In genomic region chr1:233336554-233337442, GRCh38 we compare ENCODE assay signal across 16 cellular contexts. TPM values are rescaled to one million over a fixed set of nuclear protein-coding genes. Genes with fewer than 3 reads are reported as not detected.
A peak's percentile ranks its signal among the peaks of the same experiment; 100 is the strongest.
DNase-seq lines count a peak whose midpoint lies in the region; ATAC-seq, FAIRE-seq and TF ChIP-seq lines count a peak whose summit lies in the region.
"Had no signal": no experiment of that assay in that cellular context is flagged by ENCODE, and none has a peak within 500 bp of the region (broad histone marks: within the 10 kb centered on the region; RNA-seq: fewer than 3 reads in every experiment).

No MANE protein-coding gene starts in this region.

- H3K4me3 ChIP-seq in HEK293 (ENCODE audit: low read depth, low read length) (no peak overlapping the region), MM.1S (ENCODE audit: low read length) (no peak overlapping the region), K562 (no peak overlapping the region)
- H3K4me3 ChIP-seq: HAP-1 had no signal

- no peaks in the 10 kb centered on the region for H3K9me3 ChIP-seq in HEK293 (ENCODE audit: control insufficient read depth, insufficient read depth, low read depth, low read length)
- no peaks in the 10 kb centered on the region for H3K9me3 ChIP-seq in MM.1S (replicated peaks; ENCODE audit: insufficient read depth, low read length)
- H3K9me3 ChIP-seq in K562 (replicated peaks; ENCODE audit: control insufficient read depth, insufficient read depth, low read depth, low read length), result no peaks in the 10 kb centered on the region
- H3K9me3 ChIP-seq: Caco-2, HAP-1 had no signal

- H2AFZ ChIP-seq in MM.1S (ENCODE audit: low read length), result no peak overlapping the region
- no peak overlapping the region for H2AFZ ChIP-seq in K562 (ENCODE audit: low read depth, low read length)

- H3K4me1 ChIP-seq in HEK293 (ENCODE audit: control insufficient read depth, insufficient read depth, low read length) (peaks cover 43% of the 10 kb centered on the region), MM.1S (ENCODE audit: low read length) (no peaks in the 10 kb centered on the region), K562 (replicated peaks in 1 of 2; ENCODE audit: control insufficient read depth in 2 of 2, insufficient read depth in 2 of 2, low read length in 2 of 2) (no peaks in the 10 kb centered on the region)
- H3K4me1 ChIP-seq: Caco-2 had no signal

- no peaks in the 10 kb centered on the region for H3K9me2 ChIP-seq in MM.1S (replicated peaks; ENCODE audit: insufficient read depth, low read length)

- no peaks in the 10 kb centered on the region for H3F3A ChIP-seq in MM.1S (ENCODE audit: insufficient read depth, low read length)

- H3K79me2 ChIP-seq in MM.1S (ENCODE audit: low read length) (peaks cover 82% of the 10 kb centered on the region), K562 (ENCODE audit: control insufficient read depth, insufficient read depth, low read length) (no peaks in the 10 kb centered on the region)

- no peak for TF ChIP-seq POLR2A in K562 (conservative IDR thresholded peaks at IDR 0.05)

- in situ Hi-C loops in K562 (cut with MboI), result no loop called here

- no peaks in the 10 kb centered on the region for H3K27me3 ChIP-seq in MM.1S (replicated peaks; ENCODE audit: insufficient read depth, low read length)
- H3K27me3 ChIP-seq in K562 (ENCODE audit: control insufficient read depth in 2 of 2, insufficient read depth in 2 of 2, low read length in 2 of 2), result peaks cover 0 to 5% of the 10 kb centered on the region in 2 experiments; a peak in 2 of 5 replicates

- H3K9me1 ChIP-seq in K562 (ENCODE audit: control insufficient read depth, insufficient read depth, low read length), result no peaks in the 10 kb centered on the region

- H3K27ac ChIP-seq in HEK293 (ENCODE audit: extremely low read depth, low read depth, low read length), result no peak overlapping the region
- no peak overlapping the region for H3K27ac ChIP-seq in MM.1S (ENCODE audit: low read length)
- no peak overlapping the region for H3K27ac ChIP-seq in K562 (ENCODE audit: extremely low read depth, low read depth, low read length)
- H3K27ac ChIP-seq: KMS-11 had no signal

- intact Hi-C loops in K562 (cut with micrococcal nuclease), result no loop called here

- FAIRE-seq in K562 (lab: Jason Lieb, UNC), result no peak
- FAIRE-seq: GM18507 had no signal

- H4K20me1 ChIP-seq in MM.1S (ENCODE audit: insufficient read depth, low read length) (no peaks in the 10 kb centered on the region), K562 (replicated peaks; ENCODE audit: control insufficient read depth, insufficient read depth, low read length) (peaks cover 4% of the 10 kb centered on the region; the same call in 1 of the 2 replicates)

- H3K9ac ChIP-seq in MM.1S (ENCODE audit: low read length), result no peak overlapping the region
- H3K9ac ChIP-seq in K562 (ENCODE audit: insufficient read depth in 1 of 2, low read depth in 2 of 2, low read length in 2 of 2), result no peak overlapping the region
- H3K9ac ChIP-seq: KMS-11 had no signal

- H3K4me2 ChIP-seq in MM.1S (ENCODE audit: low read depth, low read length) (no peak overlapping the region), K562 (ENCODE audit: insufficient read depth, low read length) (no peak overlapping the region)
- H3K4me2 ChIP-seq: KMS-11 had no signal

- TF ChIP-seq CTCF in HEK293 (tag by site-specific recombination; IDR thresholded peaks at IDR 0.05) (no peak), MM.1S (IDR thresholded peaks at IDR 0.05; ENCODE audit: low read length) (no peak), K562 (IDR thresholded peaks at IDR 0.05 in 2 of 3, conservative IDR thresholded peaks at IDR 0.05 in 1 of 3; ENCODE audit: insufficient read depth in 2 of 3, low read depth in 1 of 3, low read length in 3 of 3) (no peak)

- no TSS peak for BruUV-seq in K562 (replicated peaks; lab: Mats Ljungman, UMichigan)

- CTCF ChIA-PET in HEK293 (lab: Yijun Ruan, JAX) (interaction anchor here (0.5 to 3.2 kb wide), 4 partner anchors 21 to 181 kb away, joined by 3 to 10 read pairs (median 3); no protein-coding TSS in a partner anchor), K562 (lab: Yijun Ruan, JAX; ENCODE audit: low intra/inter-chr PET ratio) (no interaction called here)

- DNase-seq in MM.1S, result peak; percentile 3
- DNase-seq in K562 (ENCODE audit: extremely low read depth in 1 of 4, low spot score in 3 of 4), result no peak
- DNase-seq: Caco-2; CD8-positive, alpha-beta T cell; DMS53; GF-D8; GOT3; HFFc6 had no signal

- H3K36me3 ChIP-seq in HEK293 (ENCODE audit: control insufficient read depth in 2 of 2, insufficient read depth in 1 of 2, low read length in 2 of 2) (peaks cover 0 to 3% of the 10 kb centered on the region in 2 experiments; a peak in 2 of 3 replicates), MM.1S (replicated peaks; ENCODE audit: insufficient read depth, low read length) (no peaks in the 10 kb centered on the region), K562 (ENCODE audit: control insufficient read depth, insufficient read depth, low read length) (no peaks in the 10 kb centered on the region)
- H3K36me3 ChIP-seq: HAP-1 had no signal

- TF ChIP-seq RAD21 in K562 (CRISPR knock-in tag; conservative IDR thresholded peaks at IDR 0.05 in 1 of 2, IDR thresholded peaks at IDR 0.05 in 1 of 2), result no peak

- no peak for TF ChIP-seq EP300 in K562 (IDR thresholded peaks at IDR 0.05; ENCODE audit: low read length)

- WGBS in K562 (ENCODE audit: insufficient coverage, low coverage, missing lambda C conversion rate), result 2% methylated on average over 5 of the region's 5 CpGs

- POLR2A ChIA-PET in HEK293 (lab: Yijun Ruan, JAX) (interaction anchor here (0.6 to 1.4 kb wide), 2 partner anchors 8 to 1392 kb away, joined by 3 to 4 read pairs; no protein-coding TSS in a partner anchor), K562 (lab: Yijun Ruan, JAX) (no interaction called here)

- ATAC-seq in K562 (no peak), GM21619 (IDR thresholded peaks at IDR 0.05; ENCODE audit: unreplicated experiment) (no peak), HG03469 (IDR thresholded peaks at IDR 0.05; ENCODE audit: unreplicated experiment) (no peak), HG02885 (IDR thresholded peaks at IDR 0.05; ENCODE audit: poor library complexity, unreplicated experiment) (no peak)
- ATAC-seq: CD8-positive, alpha-beta T cell had no signal

TF ChIP-seq in HEK293, 187 proteins besides CTCF, POLR2A, EP300 and RAD21:
- TF ChIP-seq ZXDB (tag by site-specific recombination; IDR thresholded peaks at IDR 0.05) (peak; percentile 28; the same call in 1 of the 2 replicates), ZNF664 (tag by site-specific recombination; IDR thresholded peaks at IDR 0.05) (peak; percentile 95), ZBTB1 (tag by site-specific recombination; IDR thresholded peaks at IDR 0.05) (no peak), ZSCAN30 (tag by site-specific recombination; IDR thresholded peaks at IDR 0.05) (0 out of 2 replicates have a peak, but pooled peaks have one; percentile 15), ZBTB17 (tag by site-specific recombination; IDR thresholded peaks at IDR 0.05) (peak; percentile 15; the same call in 1 of the 2 replicates)

TF ChIP-seq in K562, 482 proteins besides CTCF, POLR2A, EP300 and RAD21 (continues in another document):
- TF ChIP-seq LARP7 (IDR thresholded peaks at IDR 0.05) (no peak), MAFG (tag; conservative IDR thresholded peaks at IDR 0.05) (peak; percentile 69), PREB (CRISPR knock-in tag; IDR thresholded peaks at IDR 0.05) (no peak)

RNA-seq across cellular contexts. Expression of gene MAP3K21, which starts 9.3 kb away (rescaled TPM):
- total RNA-seq in K562 (2011; cell fraction: chromatin; rRNA removed; ENCODE audit: low replicate concordance), result 0.83 and 1.2 TPM in 2 replicates
- 0.66 and 0.83 TPM in 2 replicates for total RNA-seq in K562 (2011; cell fraction: nucleolus; rRNA removed)
- 0.73 and 1.3 TPM in 2 replicates for total RNA-seq in K562 (2011; cell fraction: nucleoplasm; rRNA removed)
- total RNA-seq in K562 (2014; rRNA removed) (0.23 and 0.57 TPM in 2 replicates), K562 (2014; rRNA removed; fragmentation: Illumina TruSeq; extraction: Trizol) (0.58 and 0.67 TPM in 2 replicates), K562 (2015; rRNA removed; fragmentation: Illumina TruSeq; extraction: Trizol) (0.62 and 0.68 TPM in 2 replicates), K562 (2021) (0.58 and 0.76 TPM in 2 replicates)
- polyA plus RNA-seq in K562 (2011; rRNA removed) (0.27 and 0.86 TPM in 2 replicates), K562 (2014; fragmentation: Illumina TruSeq; extraction: Trizol) (0.46 and 0.49 TPM in 2 replicates), K562 (2014; fragmentation: Nextera tagmentation; extraction: Ambion mirVana) (under 1 TPM; 0.24 to 0.34 TPM), K562 (2014; rRNA removed) (0.45 and 0.65 TPM in 2 replicates)
- polyA plus RNA-seq in K562 (2011; cell fraction: cytosol; rRNA removed), result 0.28 and 0.48 TPM in 2 replicates
- 0.37 and 0.82 TPM in 2 replicates for polyA plus RNA-seq in K562 (2011; cell fraction: nucleus; rRNA removed)
- 0.38 and 0.43 TPM in 2 replicates for polyA plus RNA-seq in K562 (2012)
- 0.66 and 1.7 TPM in 2 replicates for polyA minus RNA-seq in K562 (2011; rRNA and poly(A)+ RNA removed)
- polyA minus RNA-seq in K562 (2011; cell fraction: cytosol; rRNA and poly(A)+ RNA removed), result 0.55 and 0.57 TPM in 2 replicates
- 0.33 and 0.67 TPM in 2 replicates for polyA minus RNA-seq in K562 (2011; cell fraction: nucleus; rRNA and poly(A)+ RNA removed)
- polyA plus RNA-seq: IgD-negative memory B cell had no signal

RNA-seq across cellular contexts. Expression of gene PCNX2, which starts 41.3 kb away (rescaled TPM):
- not detected in 2 replicates for total RNA-seq in K562 (2011; cell fraction: chromatin; rRNA removed; ENCODE audit: low replicate concordance)
- not detected in 2 replicates for total RNA-seq in K562 (2011; cell fraction: nucleolus; rRNA removed)
- total RNA-seq in K562 (2011; cell fraction: nucleoplasm; rRNA removed), result not detected in 2 replicates
- total RNA-seq in K562 (2014; rRNA removed), result not detected in 2 replicates
- total RNA-seq in K562 (2014; rRNA removed; fragmentation: Illumina TruSeq; extraction: Trizol), result not detected in 2 replicates
- total RNA-seq in K562 (2015; rRNA removed; fragmentation: Illumina TruSeq; extraction: Trizol), result 0.33 TPM in 1 of 2 replicates, not detected in the other
- 0.07 and 0.31 TPM in 2 replicates for total RNA-seq in K562 (2021)
- polyA plus RNA-seq in K562 (2011; rRNA removed), result not detected in 2 replicates
- 0.04 TPM in 1 of 2 replicates, not detected in the other for polyA plus RNA-seq in K562 (2011; cell fraction: cytosol; rRNA removed)
- polyA plus RNA-seq in K562 (2011; cell fraction: nucleus; rRNA removed), result 0.03 TPM in 1 of 2 replicates, not detected in the other
- 0.04 and 0.25 TPM in 2 replicates for polyA plus RNA-seq in K562 (2012)
- polyA plus RNA-seq in K562 (2014; fragmentation: Illumina TruSeq; extraction: Trizol), result not detected in 2 replicates
- polyA plus RNA-seq in K562 (2014; fragmentation: Nextera tagmentation; extraction: Ambion mirVana), result not detected
- not detected in 2 replicates for polyA plus RNA-seq in K562 (2014; rRNA removed)
- polyA minus RNA-seq in K562 (2011; rRNA and poly(A)+ RNA removed), result 0.06 TPM in 1 of 2 replicates, not detected in the other
- 0.48 and 0.64 TPM in 2 replicates for polyA minus RNA-seq in K562 (2011; cell fraction: cytosol; rRNA and poly(A)+ RNA removed)
- polyA minus RNA-seq in K562 (2011; cell fraction: nucleus; rRNA and poly(A)+ RNA removed), result not detected in 2 replicates

Comparison
In these comparisons a context has a peak if more than half of its experiments do, and no peak if none do; other contexts are left out.
1. Of the 44 proteins assayed by ChIP-seq in both K562 and HEK293: peak only in K562: none; only in HEK293: ZBTB17; in both: none; in neither: 43.